11 cellular contexts compared by ENCODE assay signal in the genomic region with DNA sequence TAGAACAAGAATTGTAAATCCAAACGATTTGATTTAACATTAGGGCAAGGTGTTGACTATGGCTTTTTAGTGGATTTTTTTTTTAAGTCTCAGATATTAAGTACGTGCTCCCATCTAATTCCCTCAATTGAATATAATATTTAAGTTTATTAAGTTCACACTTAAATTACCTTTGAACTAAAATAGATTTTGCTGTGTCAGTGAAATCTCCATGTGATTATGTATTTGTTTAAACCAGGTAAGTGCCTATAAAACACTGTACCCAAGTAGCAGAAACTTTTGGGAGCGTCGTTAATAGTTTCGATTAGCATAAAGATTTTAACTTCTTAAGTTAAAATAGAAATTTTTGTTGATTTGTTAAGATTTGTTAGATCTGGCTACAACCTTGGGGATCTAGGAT. TPM values are rescaled to one million over a fixed set of nuclear protein-coding genes. Genes with fewer than 3 reads are reported as not detected.
DNase-seq lines count a peak whose midpoint lies in the region; ATAC-seq and TF ChIP-seq lines count a peak whose summit lies in the region.
"Had no signal": no experiment of that assay in that cellular context is flagged by ENCODE, and none has a peak within 500 bp of the region (broad histone marks: within the 10 kb centered on the region; RNA-seq: fewer than 3 reads in every experiment).

No MANE protein-coding gene starts in this region.

- H3K9me3 ChIP-seq in iPS-20b (ENCODE audit: insufficient read depth, low read depth, low read length) (no peaks in the 10 kb centered on the region), tibial artery (no peaks in the 10 kb centered on the region), WERI-Rb-1 (ENCODE audit: severe bottlenecking) (no peaks in the 10 kb centered on the region)

- H3K9ac ChIP-seq in iPS-20b (ENCODE audit: low read depth, low read length) = no peak overlapping the region

- H3K27me3 ChIP-seq in iPS-20b (ENCODE audit: insufficient read depth, low read length) (no peaks in the 10 kb centered on the region; the same call in 1 of the 2 replicates), tibial artery (no peaks in the 10 kb centered on the region), WERI-Rb-1 (ENCODE audit: insufficient read depth, low read depth, severe bottlenecking) (no peaks in the 10 kb centered on the region)

- H3K4me3 ChIP-seq in iPS-20b (ENCODE audit: low read length) = peak overlapping the region; percentile 97
- peak overlapping the region; percentile 76 to 91 for H3K4me3 ChIP-seq in tibial artery
- no peak overlapping the region for H3K4me3 ChIP-seq in WERI-Rb-1 (ENCODE audit: low read depth, low read length)

- H3K36me3 ChIP-seq in iPS-20b (ENCODE audit: insufficient read depth, low read depth, low read length) (peaks cover 22% of the 10 kb centered on the region), tibial artery (peaks cover 11 to 24% (median 18%) of the 10 kb centered on the region in 3 donors), WERI-Rb-1 (no peaks in the 10 kb centered on the region)

- intact Hi-C loops in activated T-helper 1 cell treated with anti-CD3 and anti-CD28 coated beads, Interleukin-12 subunit alpha, Interleukin-12 subunit beta, Interleukin-2, Interleukin-4 antibody, amounts not matched to agents 30 ng/mL and 10 ng/mL and 1 ng/mL, durations not matched to agents 14 hours and 24 hours and 36 hours (cut with micrococcal nuclease) = loop anchor here (2.0 to 10.0 kb wide), 6 partner anchors 15 to 1669 kb away; a partner anchor contains a TSS
- intact Hi-C loops in tibial artery (cut with DNase I; ENCODE audit: low total_unique reads) = no loop called here
- intact Hi-C loops in head of caudate nucleus (cut with DNase I) = loop anchor here (2.0 kb wide), 1 partner anchor 33 kb away; a partner anchor contains a TSS

- no peak overlapping the region for H3K27ac ChIP-seq in iPS-20b (ENCODE audit: low read length)
- peak overlapping the region; percentile 94 to 99 for H3K27ac ChIP-seq in tibial artery
- no peak overlapping the region for H3K27ac ChIP-seq in WERI-Rb-1

- peak overlapping the region; percentile 99 for H3K27ac Mint-ChIP-seq in activated T-cell treated with anti-CD3 and anti-CD28 coated beads, Interleukin-2, amount 50 U/mL, for 24 hours
- no peak overlapping the region for H3K27ac Mint-ChIP-seq in activated T-helper 1 cell treated with anti-CD3 and anti-CD28 coated beads, Interleukin-12 subunit alpha, Interleukin-12 subunit beta, Interleukin-2, Interleukin-4 antibody, amounts not matched to agents 30 ng/mL and 10 ng/mL and 1 ng/mL, durations not matched to agents 14 hours and 24 hours and 36 hours

- H3K4me3 Mint-ChIP-seq in activated T-cell treated with anti-CD3 and anti-CD28 coated beads, Interleukin-2, amount 50 U/mL, for 24 hours = peak overlapping the region; percentile 93
- peak overlapping the region; percentile 97 for H3K4me3 Mint-ChIP-seq in activated T-helper 1 cell treated with anti-CD3 and anti-CD28 coated beads, Interleukin-12 subunit alpha, Interleukin-12 subunit beta, Interleukin-2, Interleukin-4 antibody, amounts not matched to agents 30 ng/mL and 10 ng/mL and 1 ng/mL, durations not matched to agents 14 hours and 24 hours and 36 hours

- H3K4me1 ChIP-seq in iPS-20b (ENCODE audit: insufficient read depth, low read length) = peaks cover 6% of the 10 kb centered on the region; the same call in 1 of the 2 replicates
- peaks cover 0 to 24% (median 15%) of the 10 kb centered on the region in 4 donors for H3K4me1 ChIP-seq in tibial artery

- H3K36me3 Mint-ChIP-seq in activated T-cell treated with anti-CD3 and anti-CD28 coated beads, Interleukin-2, amount 50 U/mL, for 24 hours (ENCODE audit: low read depth) = peaks cover 44% of the 10 kb centered on the region
- peaks cover 26% of the 10 kb centered on the region for H3K36me3 Mint-ChIP-seq in activated T-helper 1 cell treated with anti-CD3 and anti-CD28 coated beads, Interleukin-12 subunit alpha, Interleukin-12 subunit beta, Interleukin-2, Interleukin-4 antibody, amounts not matched to agents 30 ng/mL and 10 ng/mL and 1 ng/mL, durations not matched to agents 14 hours and 24 hours and 36 hours (ENCODE audit: low read depth)

- no peaks in the 10 kb centered on the region for H3K27me3 Mint-ChIP-seq in activated T-cell treated with anti-CD3 and anti-CD28 coated beads, Interleukin-2, amount 50 U/mL, for 24 hours
- peaks cover under 1% of the 10 kb centered on the region for H3K27me3 Mint-ChIP-seq in activated T-helper 1 cell treated with anti-CD3 and anti-CD28 coated beads, Interleukin-12 subunit alpha, Interleukin-12 subunit beta, Interleukin-2, Interleukin-4 antibody, amounts not matched to agents 30 ng/mL and 10 ng/mL and 1 ng/mL, durations not matched to agents 14 hours and 24 hours and 36 hours (ENCODE audit: insufficient read depth)

- H3K4me1 Mint-ChIP-seq in activated T-cell treated with anti-CD3 and anti-CD28 coated beads, Interleukin-2, amount 50 U/mL, for 24 hours (ENCODE audit: low read depth) = peaks cover 45% of the 10 kb centered on the region
- H3K4me1 Mint-ChIP-seq in activated T-helper 1 cell treated with anti-CD3 and anti-CD28 coated beads, Interleukin-12 subunit alpha, Interleukin-12 subunit beta, Interleukin-2, Interleukin-4 antibody, amounts not matched to agents 30 ng/mL and 10 ng/mL and 1 ng/mL, durations not matched to agents 14 hours and 24 hours and 36 hours (ENCODE audit: low read depth) = peaks cover 42% of the 10 kb centered on the region

- no peaks in the 10 kb centered on the region for H3K9me3 Mint-ChIP-seq in activated T-cell treated with anti-CD3 and anti-CD28 coated beads, Interleukin-2, amount 50 U/mL, for 24 hours
- H3K9me3 Mint-ChIP-seq in activated T-helper 1 cell treated with anti-CD3 and anti-CD28 coated beads, Interleukin-12 subunit alpha, Interleukin-12 subunit beta, Interleukin-2, Interleukin-4 antibody, amounts not matched to agents 30 ng/mL and 10 ng/mL and 1 ng/mL, durations not matched to agents 14 hours and 24 hours and 36 hours = no peaks in the 10 kb centered on the region

- no peak for ATAC-seq in HG02623 (IDR thresholded peaks at IDR 0.05; ENCODE audit: unreplicated experiment)

- TF ChIP-seq CTCF in tibial artery (IDR thresholded peaks at IDR 0.05) (no peak), WERI-Rb-1 (IDR thresholded peaks at IDR 0.05; ENCODE audit: low read depth, low read length) (no peak)

- no peak for DNase-seq in activated T-cell treated with anti-CD3 and anti-CD28 coated beads, Interleukin-2, amount 50 U/mL, for 24 hours
- DNase-seq in activated T-cell treated with anti-CD3 and anti-CD28 coated beads, Interleukin-2, amount 50 U/mL, for 1 hour = no peak
- DNase-seq in activated T-helper 1 cell treated with anti-CD3 and anti-CD28 coated beads, Interleukin-12 subunit alpha, Interleukin-12 subunit beta, Interleukin-2, Interleukin-4 antibody, amounts not matched to agents 30 ng/mL and 10 ng/mL and 1 ng/mL, durations not matched to agents 14 hours and 24 hours and 36 hours (ENCODE audit: low spot score) = no peak
- DNase-seq in tibial artery (no peak), head of caudate nucleus (no peak), WERI-Rb-1 (no peak)
- DNase-seq: activated CD8-positive, alpha-beta memory T cell treated with anti-CD3 and anti-CD28 coated beads for 24 hours; NCI-H1417 treated with DMSO at 0.1 percent for 48 hours had no signal

RNA-seq across cellular contexts. Expression of a gene that starts 1.6 kb away (rescaled TPM):
- total RNA-seq in activated T-helper 1 cell treated with anti-CD3 and anti-CD28 coated beads, Interleukin-12 subunit alpha, Interleukin-12 subunit beta, Interleukin-2, Interleukin-4 antibody, amounts not matched to agents 30 ng/mL and 10 ng/mL and 1 ng/mL, durations not matched to agents 14 hours and 24 hours and 36 hours = 14.2 and 16.9 TPM in 2 replicates

RNA-seq across cellular contexts. Expression of a gene that starts 33.5 kb away (rescaled TPM):
- 40.1 and 40.8 TPM in 2 replicates for total RNA-seq in activated T-helper 1 cell treated with anti-CD3 and anti-CD28 coated beads, Interleukin-12 subunit alpha, Interleukin-12 subunit beta, Interleukin-2, Interleukin-4 antibody, amounts not matched to agents 30 ng/mL and 10 ng/mL and 1 ng/mL, durations not matched to agents 14 hours and 24 hours and 36 hours

RNA-seq across cellular contexts. Expression of a gene that starts 45.2 kb away (rescaled TPM):
- total RNA-seq in activated T-helper 1 cell treated with anti-CD3 and anti-CD28 coated beads, Interleukin-12 subunit alpha, Interleukin-12 subunit beta, Interleukin-2, Interleukin-4 antibody, amounts not matched to agents 30 ng/mL and 10 ng/mL and 1 ng/mL, durations not matched to agents 14 hours and 24 hours and 36 hours = not detected in 2 replicates
- total RNA-seq: lung microvascular endothelial cell had no signal

Comparison
In these comparisons a context has a peak if more than half of its experiments do, and no peak if none do; other contexts are left out.
1. H3K27ac ChIP-seq: peak in tibial artery (2 of 2); none in iPS-20b (single experiment) and WERI-Rb-1 (single experiment).